ENCODE assay signal across 1 cellular context in genomic region chr11:7559404-7560283, GRCh38.
A peak's percentile ranks its signal among the peaks of the same experiment; 100 is the strongest.
TF ChIP-seq lines count a peak whose summit lies in the region.

No MANE protein-coding gene starts in this region.

TF ChIP-seq in GM12878, 131 proteins besides CTCF, POLR2A, EP300 and RAD21 (continued from another document):
- TF ChIP-seq SKIL (IDR thresholded peaks at IDR 0.05; ENCODE audit: low read depth, poor library complexity, severe bottlenecking) = peak; percentile 20
